ENCODE assay signal across 8 cellular contexts in the genomic region with DNA sequence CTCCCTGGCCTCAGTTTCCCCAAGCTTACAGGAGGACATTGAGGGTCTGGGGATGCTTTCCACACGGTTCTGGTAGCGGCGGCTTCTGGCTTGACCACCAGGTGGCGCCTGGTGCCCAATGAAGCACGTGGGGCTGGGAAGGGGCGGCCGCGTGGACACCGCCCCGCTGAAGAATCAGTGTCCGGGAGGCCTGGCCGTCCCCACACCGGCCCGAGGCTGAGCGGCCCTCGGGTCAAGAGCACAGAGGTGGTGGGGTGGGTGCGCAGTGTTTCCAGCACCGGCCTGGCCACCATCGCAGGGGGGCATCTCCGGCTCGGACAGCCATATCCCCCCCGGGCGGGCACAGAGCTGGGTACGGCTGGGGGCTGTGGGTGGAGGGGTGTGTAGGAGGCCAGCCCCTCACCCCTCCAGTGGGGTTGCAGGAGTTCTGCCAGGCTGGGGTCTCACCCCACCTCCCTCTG. TPM values are rescaled to one million over a fixed set of nuclear protein-coding genes. Genes with fewer than 3 reads are reported as not detected.
DNase-seq lines count a peak whose midpoint lies in the region; ATAC-seq and TF ChIP-seq lines count a peak whose summit lies in the region.

No MANE protein-coding gene starts in this region.

- no peaks in the 10 kb centered on the region for H3K9me3 ChIP-seq in CD4-positive, alpha-beta T cell (ENCODE audit: control insufficient read depth, low read length)
- H3K9me3 ChIP-seq in ascending aorta: no peaks in the 10 kb centered on the region
- no peaks in the 10 kb centered on the region for H3K9me3 ChIP-seq in hepatocyte (ENCODE audit: low read depth)

- no peak overlapping the region for H3K27ac Mint-ChIP-seq in CD4-positive, alpha-beta T cell

- no peaks in the 10 kb centered on the region for H3K27me3 Mint-ChIP-seq in CD4-positive, alpha-beta T cell

- no peak overlapping the region for H2AFZ ChIP-seq in hepatocyte

- intact Hi-C loops in CD4-positive, alpha-beta T cell (cut with DNase I, micrococcal nuclease): loop anchor here (1.0 to 5.0 kb wide), 4 partner anchors 130 to 420 kb away; a partner anchor contains a TSS
- intact Hi-C loops in ascending aorta (cut with DNase I): loop anchor here (1.0 to 2.0 kb wide), 4 partner anchors 28 to 420 kb away; a partner anchor contains a TSS

- H3K36me3 Mint-ChIP-seq in CD4-positive, alpha-beta T cell (ENCODE audit: low read depth): no peaks in the 10 kb centered on the region

- 26% methylated on average over 22 of the region's 24 CpGs for WGBS in hepatocyte (ENCODE audit: low lambda C conversion rate, missing lambda C conversion rate)

- H3K36me3 ChIP-seq in ascending aorta: no peaks in the 10 kb centered on the region
- H3K36me3 ChIP-seq in hepatocyte (replicated peaks; ENCODE audit: insufficient read depth, low read depth): no peaks in the 10 kb centered on the region

- CTCF ChIA-PET in CD4-positive, alpha-beta T cell (lab: Charles Lee): interaction anchor here (0.9 to 2.4 kb wide), 5 partner anchors 116 to 213 kb away, joined by 3 to 16 read pairs (median 3); a partner anchor contains a TSS

- H3K4me3 ChIP-seq in ascending aorta (peak overlapping the region in 1 of 2 donors; percentile 14), hepatocyte (no peak overlapping the region)

- no peaks in the 10 kb centered on the region for H3K9me2 ChIP-seq in hepatocyte (replicated peaks; ENCODE audit: insufficient read depth)

- H3K27ac ChIP-seq in CD4-positive, alpha-beta T cell (ENCODE audit: low read depth, low read length): no peak overlapping the region
- H3K27ac ChIP-seq in ascending aorta: no peak overlapping the region
- no peak overlapping the region for H3K27ac ChIP-seq in hepatocyte

- H3K9me3 Mint-ChIP-seq in CD4-positive, alpha-beta T cell: no peaks in the 10 kb centered on the region

- POLR2A ChIA-PET in CD4-positive, alpha-beta T cell (lab: Charles Lee): interaction anchor here (0.9 to 2.0 kb wide), 2 partner anchors 127 to 174 kb away, joined by 4 to 5 read pairs; a partner anchor contains a TSS

- peak; percentile 92 for TF ChIP-seq CTCF in CD4-positive, alpha-beta T cell (IDR thresholded peaks at IDR 0.05)
- TF ChIP-seq CTCF in ascending aorta (IDR thresholded peaks at IDR 0.05) (peak; percentile 87 to 98 (median 97)), hepatocyte (IDR thresholded peaks at IDR 0.05; ENCODE audit: poor library complexity) (peak; percentile 90)

- peak; percentile 45 to 79 (median 60) for DNase-seq in CD4-positive, alpha-beta T cell
- peak in 57 of 76 experiments; percentile 5 to 74 (median 46) for DNase-seq in HUDEP-2 (lab: John Stamatoyannopoulos, UW; ENCODE audit: unreplicated experiment in 76 of 76)
- DNase-seq in T-helper 9 cell: peak; percentile 69
- no peak for DNase-seq in ascending aorta (ENCODE audit: low spot score in 2 of 2)
- DNase-seq in hepatocyte (ENCODE audit: low spot score): peak; percentile 80
- peak; percentile 55 to 74 for DNase-seq in stimulated activated CD4-positive, alpha-beta T cell treated with anti-CD3 and anti-CD28 coated beads, Interleukin-12 subunit alpha, Interleukin-12 subunit beta, amount 100 ng/mL, for 24 hours (ENCODE audit: low read depth in 2 of 2)

- H4K20me1 ChIP-seq in hepatocyte (ENCODE audit: insufficient read depth, poor library complexity, severe bottlenecking): no peaks in the 10 kb centered on the region

- peak overlapping the region; percentile 71 for H3K4me2 ChIP-seq in hepatocyte

- no peaks in the 10 kb centered on the region for H3K79me2 ChIP-seq in hepatocyte

- peak; percentile 78 for ATAC-seq in CD4-positive, alpha-beta T cell (ENCODE audit: poor library complexity)
- no peak for ATAC-seq in GM21360 (IDR thresholded peaks at IDR 0.05; ENCODE audit: unreplicated experiment)
- ATAC-seq in HG03432 (IDR thresholded peaks at IDR 0.05; ENCODE audit: unreplicated experiment): no peak

- no peak overlapping the region for H3K4me3 Mint-ChIP-seq in CD4-positive, alpha-beta T cell

- H3K4me1 ChIP-seq in ascending aorta: peaks cover 0 to 4% of the 10 kb centered on the region in 2 donors
- H3K4me1 ChIP-seq in hepatocyte (ENCODE audit: insufficient read depth): no peaks in the 10 kb centered on the region

- H3K4me1 Mint-ChIP-seq in CD4-positive, alpha-beta T cell (ENCODE audit: low read depth): no peaks in the 10 kb centered on the region

- H3K27me3 ChIP-seq in CD4-positive, alpha-beta T cell (ENCODE audit: control insufficient read depth, insufficient read depth, low read length): no peaks in the 10 kb centered on the region
- H3K27me3 ChIP-seq in ascending aorta: no peaks in the 10 kb centered on the region
- H3K27me3 ChIP-seq in hepatocyte: no peaks in the 10 kb centered on the region

RNA-seq across cellular contexts. Expression of a gene that starts 27.8 kb away (rescaled TPM):
- 1 to 10 TPM; 9.1 to 9.3 TPM for total RNA-seq in CD4-positive, alpha-beta T cell
- total RNA-seq in ascending aorta (20.1 TPM), hepatocyte (28.0 and 31.0 TPM in 2 replicates)
- polyA plus RNA-seq in hepatocyte: 12.3 and 13.7 TPM in 2 replicates

Comparison
In these comparisons a context has a peak if more than half of its experiments do, and no peak if none do; other contexts are left out.
1. DNase-seq: peak in CD4-positive, alpha-beta T cell (10 of 10), HUDEP-2 (57 of 76), T-helper 9 cell (single experiment), hepatocyte (single experiment) and stimulated activated CD4-positive, alpha-beta T cell treated with anti-CD3 and anti-CD28 coated beads, Interleukin-12 subunit alpha, Interleukin-12 subunit beta, amount 100 ng/mL, for 24 hours (2 of 2); none in ascending aorta (0 of 2).
2. Peak in every context shown above with its lines, with median percentiles within 50 percentile points of each other: CTCF ChIP-seq.